ENCODE assay signal across 7 cellular contexts in genomic region chr7:16345979-16346958, GRCh38.
DNase-seq lines count a peak whose midpoint lies in the region; ATAC-seq and TF ChIP-seq lines count a peak whose summit lies in the region.

No MANE protein-coding gene starts in this region.

- 69 to 83% methylated on average over 4 to 5 of the region's 5 CpGs for WGBS in gastroesophageal sphincter (ENCODE audit: low coverage in 1 of 2), 2 donors

- peak; percentile 92 for DNase-seq in astrocyte of the hippocampus (ENCODE audit: low read depth, low spot score)
- peak; percentile 97 for DNase-seq in renal cortical epithelial cell (ENCODE audit: low read depth)
- no peak for DNase-seq in pons (ENCODE audit: low spot score)
- no peak for DNase-seq in DMS114 treated with DMSO at 0.1 percent for 48 hours (lab: John Stamatoyannopoulos, UW; ENCODE audit: unreplicated experiment)

- H3K36me3 ChIP-seq in gastroesophageal sphincter: no peaks in the 10 kb centered on the region

- peaks cover 0 to 21% (median 0%) of the 10 kb centered on the region in 3 donors for H3K9me3 ChIP-seq in gastroesophageal sphincter

- TF ChIP-seq POLR2A in gastroesophageal sphincter (IDR thresholded peaks at IDR 0.05): no peak

- ATAC-seq in GM19372 (IDR thresholded peaks at IDR 0.05; ENCODE audit: low read depth, unreplicated experiment) (peak; percentile 59), HG03460 (IDR thresholded peaks at IDR 0.05; ENCODE audit: unreplicated experiment) (peak; percentile 56), gastroesophageal sphincter (no peak)

- no peak overlapping the region for H3K4me3 ChIP-seq in gastroesophageal sphincter

- H3K4me1 ChIP-seq in gastroesophageal sphincter: no peaks in the 10 kb centered on the region

- H3K27me3 ChIP-seq in gastroesophageal sphincter: no peaks in the 10 kb centered on the region

- H3K27ac ChIP-seq in gastroesophageal sphincter: no peak overlapping the region

- no peak for TF ChIP-seq EP300 in gastroesophageal sphincter (IDR thresholded peaks at IDR 0.05)

- no peak for TF ChIP-seq CTCF in gastroesophageal sphincter (IDR thresholded peaks at IDR 0.05)

Comparison
In these comparisons a context has a peak if more than half of its experiments do, and no peak if none do; other contexts are left out.
1. DNase-seq: peak in astrocyte of the hippocampus (single experiment) and renal cortical epithelial cell (single experiment); none in pons (single experiment) and DMS114 treated with DMSO at 0.1 percent for 48 hours (single experiment).